In genomic region chr5:7794301-7794700, GRCh38 we compare ENCODE assay signal across 12 cellular contexts. TPM values are rescaled to one million over a fixed set of nuclear protein-coding genes. Genes with fewer than 3 reads are reported as not detected.
DNase-seq lines count a peak whose midpoint lies in the region; ATAC-seq and TF ChIP-seq lines count a peak whose summit lies in the region.
"Had no signal": no experiment of that assay in that cellular context is flagged by ENCODE, and none has a peak within 500 bp of the region (broad histone marks: within the 10 kb centered on the region; RNA-seq: fewer than 3 reads in every experiment).

No MANE protein-coding gene starts in this region.

- H3K9me3 Mint-ChIP-seq in neural crest cell: no peaks in the 10 kb centered on the region
- no peaks in the 10 kb centered on the region for H3K9me3 Mint-ChIP-seq in activated CD8-positive, alpha-beta T cell treated with anti-CD3 and anti-CD28 coated beads for 36 hours
- H3K9me3 Mint-ChIP-seq: activated naive CD4-positive, alpha-beta T cell treated with anti-CD3 and anti-CD28 coated beads, Interleukin-2, amount 50 U/mL, for 24 hours had no signal

- POLR2A ChIA-PET in activated CD8-positive, alpha-beta T cell treated with anti-CD3 and anti-CD28 coated beads for 36 hours (lab: Charles Lee): no interaction called here

- H3K4me3 Mint-ChIP-seq in neural crest cell: no peak overlapping the region
- H3K4me3 Mint-ChIP-seq in activated CD8-positive, alpha-beta T cell treated with anti-CD3 and anti-CD28 coated beads for 36 hours: no peak overlapping the region
- H3K4me3 Mint-ChIP-seq: activated naive CD4-positive, alpha-beta T cell treated with anti-CD3 and anti-CD28 coated beads, Interleukin-2, amount 50 U/mL, for 24 hours had no signal

- no peaks in the 10 kb centered on the region for H3K27me3 ChIP-seq in H7 (ENCODE audit: control insufficient read depth, insufficient read depth, low read length)

- no peaks in the 10 kb centered on the region for H3K36me3 Mint-ChIP-seq in neural crest cell (ENCODE audit: low read depth)
- H3K36me3 Mint-ChIP-seq in activated CD8-positive, alpha-beta T cell treated with anti-CD3 and anti-CD28 coated beads for 36 hours (ENCODE audit: low read depth): no peaks in the 10 kb centered on the region
- H3K36me3 Mint-ChIP-seq: activated naive CD4-positive, alpha-beta T cell treated with anti-CD3 and anti-CD28 coated beads, Interleukin-2, amount 50 U/mL, for 24 hours had no signal

- no peak for TF ChIP-seq CTCF in neural crest cell (conservative IDR thresholded peaks at IDR 0.05)
- no peak for TF ChIP-seq CTCF in activated CD8-positive, alpha-beta T cell treated with anti-CD3 and anti-CD28 coated beads for 36 hours (IDR thresholded peaks at IDR 0.05)

- H3K27ac Mint-ChIP-seq in neural crest cell (ENCODE audit: unreplicated experiment): peak overlapping the region; percentile 51
- no peak overlapping the region for H3K27ac Mint-ChIP-seq in activated CD8-positive, alpha-beta T cell treated with anti-CD3 and anti-CD28 coated beads for 36 hours
- H3K27ac Mint-ChIP-seq: activated naive CD4-positive, alpha-beta T cell treated with anti-CD3 and anti-CD28 coated beads, Interleukin-2, amount 50 U/mL, for 24 hours had no signal

- ATAC-seq in GM18873 (IDR thresholded peaks at IDR 0.05; ENCODE audit: low FRiP score, unreplicated experiment) (peak; percentile 85), HG03378 (IDR thresholded peaks at IDR 0.05; ENCODE audit: unreplicated experiment) (peak; percentile 88)
- ATAC-seq in activated CD8-positive, alpha-beta T cell treated with anti-CD3 and anti-CD28 coated beads for 36 hours: no peak

- peaks cover 4% of the 10 kb centered on the region for H3K36me3 ChIP-seq in H7 (replicated peaks; ENCODE audit: control insufficient read depth, insufficient read depth, low read length)

- intact Hi-C loops in activated CD8-positive, alpha-beta T cell treated with anti-CD3 and anti-CD28 coated beads for 36 hours (cut with micrococcal nuclease): no loop called here

- H3K4me1 Mint-ChIP-seq in neural crest cell: peaks cover 20% of the 10 kb centered on the region
- no peaks in the 10 kb centered on the region for H3K4me1 Mint-ChIP-seq in activated CD8-positive, alpha-beta T cell treated with anti-CD3 and anti-CD28 coated beads for 36 hours (ENCODE audit: low read depth)
- H3K4me1 Mint-ChIP-seq: activated naive CD4-positive, alpha-beta T cell treated with anti-CD3 and anti-CD28 coated beads, Interleukin-2, amount 50 U/mL, for 24 hours had no signal

- CTCF ChIA-PET in activated CD8-positive, alpha-beta T cell treated with anti-CD3 and anti-CD28 coated beads for 36 hours (lab: Charles Lee): no interaction called here

- no peaks in the 10 kb centered on the region for H3K27me3 Mint-ChIP-seq in neural crest cell (ENCODE audit: low read depth)
- H3K27me3 Mint-ChIP-seq in activated CD8-positive, alpha-beta T cell treated with anti-CD3 and anti-CD28 coated beads for 36 hours: no peaks in the 10 kb centered on the region

- H3K4me3 ChIP-seq in H7 (ENCODE audit: insufficient read depth, low read depth, low read length): no peak overlapping the region

- peak; percentile 51 for DNase-seq in H7
- no peak for DNase-seq in neural crest cell (ENCODE audit: low read depth, low spot score)
- DNase-seq in islet precursor cell: no peak
- DNase-seq in activated CD8-positive, alpha-beta T cell treated with anti-CD3 and anti-CD28 coated beads for 36 hours: no peak
- no peak for DNase-seq in DMS 273 treated with DMSO at 0.1 percent for 48 hours (lab: John Stamatoyannopoulos, UW)
- DNase-seq in activated effector memory CD4-positive, alpha-beta T cell treated with Interleukin-2 at 50 U/mL for 16 hours: no peak
- DNase-seq: Calu3, NCI-H1092 treated with DMSO at 0.1 percent for 48 hours had no signal

RNA-seq across cellular contexts. Expression of gene CFAP90, which starts 56.6 kb away (rescaled TPM):
- 0.33 TPM in 1 of 2 replicates, not detected in the other for total RNA-seq in H7 (2014; rRNA removed; shearing (Covaris generic))
- 0.68 and 0.84 TPM in 2 replicates for total RNA-seq in neural crest cell
- total RNA-seq in activated CD8-positive, alpha-beta T cell treated with anti-CD3 and anti-CD28 coated beads for 36 hours: not detected
- total RNA-seq: Calu3, endothelial cell of umbilical vein had no signal
